ENCODE assay signal across 1 cellular context in genomic region chr14:70666364-70666691, GRCh38.
TF ChIP-seq lines count a peak whose summit lies in the region.

No MANE protein-coding gene starts in this region.

TF ChIP-seq in GM12878, 131 proteins besides CTCF, POLR2A, EP300 and RAD21:
- TF ChIP-seq ZNF687 (IDR thresholded peaks at IDR 0.05) (peak; percentile 1; the same call in 1 of the 2 replicates), SIN3A (IDR thresholded peaks at IDR 0.05; ENCODE audit: low read depth, low read length) (no peak)
